Comparison of ENCODE assay signal across 9 cellular contexts in genomic region chr1:193569696-193570269, GRCh38.
DNase-seq lines count a peak whose midpoint lies in the region; ATAC-seq and TF ChIP-seq lines count a peak whose summit lies in the region.
"Had no signal": no experiment of that assay in that cellular context is flagged by ENCODE, and none has a peak within 500 bp of the region (broad histone marks: within the 10 kb centered on the region; RNA-seq: fewer than 3 reads in every experiment).

No MANE protein-coding gene starts in this region.

- CTCF ChIA-PET in AG04449 (lab: Yijun Ruan, JAX) = no interaction called here

- POLR2A ChIA-PET in AG04449 (lab: Yijun Ruan, JAX) = no interaction called here

- DNase-seq in AG04449 (ENCODE audit: low read depth, low spot score) (peak; percentile 84), OCI-M1 (lab: John Stamatoyannopoulos, UW) (peak; percentile 77), fibroblast of mammary gland (ENCODE audit: low read depth) (peak; percentile 2), GDM1 (lab: John Stamatoyannopoulos, UW) (no peak), hippocampal formation (lab: John Stamatoyannopoulos, UW) (no peak)
- DNase-seq: DMS79 treated with DMSO at 0.1 percent for 48 hours had no signal

- H3K4me3 ChIP-seq in AG04449 (ENCODE audit: low read depth, low read length) (no peak overlapping the region), fibroblast of mammary gland (ENCODE audit: control insufficient read depth, low read depth, low read length) (no peak overlapping the region)

- TF ChIP-seq CTCF in AG04449 (IDR thresholded peaks at IDR 0.05; ENCODE audit: insufficient read depth, low read length, missing control alignments) (no peak), fibroblast of mammary gland (conservative IDR thresholded peaks at IDR 0.05; ENCODE audit: control insufficient read depth, insufficient read depth, low read depth, low read length) (no peak)

- peak; percentile 70 for ATAC-seq in GM19463 (IDR thresholded peaks at IDR 0.05; ENCODE audit: unreplicated experiment)
- ATAC-seq in GM21825 (IDR thresholded peaks at IDR 0.05; ENCODE audit: unreplicated experiment) = no peak
- no peak for ATAC-seq in HG03457 (IDR thresholded peaks at IDR 0.05; ENCODE audit: unreplicated experiment)

Comparison
In these comparisons a context has a peak if more than half of its experiments do, and no peak if none do; other contexts are left out.
1. DNase-seq: peak in AG04449 (single experiment), OCI-M1 (single experiment) and fibroblast of mammary gland (single experiment); none in GDM1 (single experiment) and hippocampal formation (0 of 2).